Comparison of ENCODE assay signal across 8 cellular contexts in genomic region chr5:180825768-180826525, GRCh38. TPM values are rescaled to one million over a fixed set of nuclear protein-coding genes. Genes with fewer than 3 reads are reported as not detected.
DNase-seq lines count a peak whose midpoint lies in the region; ATAC-seq and TF ChIP-seq lines count a peak whose summit lies in the region.

No MANE protein-coding gene starts in this region.

- H3K4me3 Mint-ChIP-seq in chondrocyte (ENCODE audit: unreplicated experiment) (no peak overlapping the region), mesothelial cell of epicardium (no peak overlapping the region)

- H3K27ac Mint-ChIP-seq in chondrocyte (ENCODE audit: unreplicated experiment) (peak overlapping the region; percentile 84), mesothelial cell of epicardium (peak overlapping the region; percentile 22)

- DNase-seq in Right ventricle myocardium inferior (ENCODE audit: missing footprints), result no peak
- no peak for DNase-seq in cardiac septum (ENCODE audit: low spot score)
- DNase-seq in chondrocyte (ENCODE audit: low spot score), result no peak
- DNase-seq in mesothelial cell of epicardium (ENCODE audit: low spot score in 2 of 2, unreplicated experiment in 2 of 2), result no peak
- no peak for DNase-seq in vagina (ENCODE audit: extremely low spot score in 2 of 2)
- no peak for DNase-seq in H7
- no peak for DNase-seq in activated CD4-positive, alpha-beta T cell treated with anti-CD3 and anti-CD28 coated beads, Interleukin-2, amount 50 U/mL, for 4 hours

- peak overlapping the region; percentile 72 for H3K27ac ChIP-seq in vagina

- no peak for TF ChIP-seq CTCF in chondrocyte (IDR thresholded peaks at IDR 0.05)
- no peak for TF ChIP-seq CTCF in mesothelial cell of epicardium (IDR thresholded peaks at IDR 0.05; ENCODE audit: unreplicated experiment)
- no peak for TF ChIP-seq CTCF in vagina (IDR thresholded peaks at IDR 0.05)

- intact Hi-C loops in Right ventricle myocardium inferior (cut with DNase I), result no loop called here
- intact Hi-C loops in cardiac septum (cut with DNase I), result no loop called here
- intact Hi-C loops in vagina (cut with DNase I), result no loop called here

- no peak overlapping the region for H3K4me3 ChIP-seq in vagina
- H3K4me3 ChIP-seq in H7 (ENCODE audit: insufficient read depth, low read depth, low read length), result no peak overlapping the region

- peaks cover 67% of the 10 kb centered on the region for H3K4me1 ChIP-seq in vagina

- peaks cover 29% of the 10 kb centered on the region for H3K4me1 Mint-ChIP-seq in chondrocyte (ENCODE audit: low read depth)
- peaks cover 39% of the 10 kb centered on the region for H3K4me1 Mint-ChIP-seq in mesothelial cell of epicardium

- H3K27me3 ChIP-seq in vagina (no peaks in the 10 kb centered on the region), H7 (ENCODE audit: control insufficient read depth, insufficient read depth, low read length) (peaks cover 13% of the 10 kb centered on the region; the same call in 1 of the 2 replicates)

- ATAC-seq in Right ventricle myocardium inferior, result peak; percentile 47
- no peak for ATAC-seq in HG03139 (IDR thresholded peaks at IDR 0.05; ENCODE audit: unreplicated experiment)

- H3K9me3 ChIP-seq in vagina, result no peaks in the 10 kb centered on the region

- H3K36me3 Mint-ChIP-seq in chondrocyte (ENCODE audit: low read depth) (peaks cover 10% of the 10 kb centered on the region), mesothelial cell of epicardium (peaks cover 18% of the 10 kb centered on the region)

- H3K36me3 ChIP-seq in vagina, result peaks cover 0 to 10% of the 10 kb centered on the region in 2 donors
- H3K36me3 ChIP-seq in H7 (replicated peaks; ENCODE audit: control insufficient read depth, insufficient read depth, low read length), result no peaks in the 10 kb centered on the region; the same call in 1 of the 2 replicates

- H3K9me3 Mint-ChIP-seq in chondrocyte (ENCODE audit: low read depth), result peaks cover 8% of the 10 kb centered on the region
- peaks cover 22% of the 10 kb centered on the region for H3K9me3 Mint-ChIP-seq in mesothelial cell of epicardium

- no peaks in the 10 kb centered on the region for H3K27me3 Mint-ChIP-seq in chondrocyte (ENCODE audit: low read depth)
- no peaks in the 10 kb centered on the region for H3K27me3 Mint-ChIP-seq in mesothelial cell of epicardium (ENCODE audit: low read depth)

- TF ChIP-seq POLR2A in vagina (IDR thresholded peaks at IDR 0.05), result no peak

RNA-seq across cellular contexts. Expression of gene MGAT1, which starts 23.3 kb away (rescaled TPM):
- total RNA-seq in Right ventricle myocardium inferior (76.0 TPM), cardiac septum (66.0 TPM), chondrocyte (119 to 136 TPM (median 123 TPM) in 3 replicates), mesothelial cell of epicardium (91.4 to 93.8 TPM (median 92.3 TPM) in 3 replicates), vagina (152 TPM)
- total RNA-seq in H7 (2014; rRNA removed; shearing (Covaris generic)), result 76.1 and 77.8 TPM in 2 replicates

RNA-seq across cellular contexts. Expression of gene ZFP62, which starts 35.1 kb away (rescaled TPM):
- total RNA-seq in Right ventricle myocardium inferior (14.7 TPM), cardiac septum (19.4 TPM), chondrocyte (13.3 to 19.2 TPM (median 13.9 TPM) in 3 replicates), mesothelial cell of epicardium (48.4 to 49.8 TPM (median 48.9 TPM) in 3 replicates), vagina (22.3 TPM)
- total RNA-seq in H7 (2014; rRNA removed; shearing (Covaris generic)), result 20.6 and 31.1 TPM in 2 replicates
